ENCODE assay signal across 8 cellular contexts in genomic region chr14:89504602-89505320, GRCh38.
A peak's percentile ranks its signal among the peaks of the same experiment; 100 is the strongest.
DNase-seq lines count a peak whose midpoint lies in the region; ATAC-seq lines count a peak whose summit lies in the region.

No MANE protein-coding gene starts in this region.

- H3K4me3 Mint-ChIP-seq in activated CD8-positive, alpha-beta T cell treated with anti-CD3 and anti-CD28 coated beads, Interleukin-2, amount 10 ng/mL, durations not matched to agents 7 days and 5 days: no peak overlapping the region
- H3K4me3 Mint-ChIP-seq in natural killer cell treated with Interleukin-12 subunit alpha and Interleukin-12 subunit beta and Interleukin-15 and Interleukin-18, amount 100 ng/mL, for 72 hours: peak overlapping the region; percentile 69

- no peaks in the 10 kb centered on the region for H3K27me3 Mint-ChIP-seq in activated CD8-positive, alpha-beta T cell treated with anti-CD3 and anti-CD28 coated beads, Interleukin-2, amount 10 ng/mL, durations not matched to agents 7 days and 5 days (ENCODE audit: low read depth)
- H3K27me3 Mint-ChIP-seq in natural killer cell treated with Interleukin-12 subunit alpha and Interleukin-12 subunit beta and Interleukin-15 and Interleukin-18, amount 100 ng/mL, for 72 hours: no peaks in the 10 kb centered on the region

- H3K36me3 Mint-ChIP-seq in activated CD8-positive, alpha-beta T cell treated with anti-CD3 and anti-CD28 coated beads, Interleukin-2, amount 10 ng/mL, durations not matched to agents 7 days and 5 days (ENCODE audit: low read depth): peaks cover 18% of the 10 kb centered on the region
- no peaks in the 10 kb centered on the region for H3K36me3 Mint-ChIP-seq in natural killer cell treated with Interleukin-12 subunit alpha and Interleukin-12 subunit beta and Interleukin-15 and Interleukin-18, amount 100 ng/mL, for 72 hours

- POLR2A ChIA-PET in activated CD8-positive, alpha-beta T cell treated with anti-CD3 and anti-CD28 coated beads, Interleukin-2, amount 10 ng/mL, durations not matched to agents 7 days and 5 days (lab: Charles Lee): no interaction called here

- ATAC-seq in GM18867 (IDR thresholded peaks at IDR 0.05; ENCODE audit: unreplicated experiment) (peak; percentile 60), HG03354 (IDR thresholded peaks at IDR 0.05; ENCODE audit: poor library complexity, severe bottlenecking, unreplicated experiment) (peak; percentile 74)
- peak; percentile 65 for ATAC-seq in activated CD8-positive, alpha-beta T cell treated with anti-CD3 and anti-CD28 coated beads, Interleukin-2, amount 10 ng/mL, durations not matched to agents 7 days and 5 days
- ATAC-seq in natural killer cell treated with Interleukin-12 subunit alpha and Interleukin-12 subunit beta and Interleukin-15 and Interleukin-18, amount 100 ng/mL, for 72 hours: peak; percentile 81 to 87

- peak overlapping the region; percentile 12 for H3K27ac Mint-ChIP-seq in activated CD8-positive, alpha-beta T cell treated with anti-CD3 and anti-CD28 coated beads, Interleukin-2, amount 10 ng/mL, durations not matched to agents 7 days and 5 days
- peak overlapping the region; percentile 28 to 40 for H3K27ac Mint-ChIP-seq in natural killer cell treated with Interleukin-12 subunit alpha and Interleukin-12 subunit beta and Interleukin-15 and Interleukin-18, amount 100 ng/mL, for 72 hours

- DNase-seq in AG08396 (ENCODE audit: low spot score) (peak; percentile 70), NCI-H69 (lab: John Stamatoyannopoulos, UW) (no peak), 8988T (no peak), NCI-H510A treated with DMSO at 0.1 percent for 48 hours (lab: John Stamatoyannopoulos, UW) (no peak)
- DNase-seq in activated CD8-positive, alpha-beta T cell treated with anti-CD3 and anti-CD28 coated beads, Interleukin-2, amount 10 ng/mL, durations not matched to agents 7 days and 5 days: peak; percentile 63
- DNase-seq in natural killer cell treated with Interleukin-12 subunit alpha and Interleukin-12 subunit beta and Interleukin-15 and Interleukin-18, amount 100 ng/mL, for 72 hours (ENCODE audit: low spot score): peak; percentile 65

- H3K4me1 Mint-ChIP-seq in activated CD8-positive, alpha-beta T cell treated with anti-CD3 and anti-CD28 coated beads, Interleukin-2, amount 10 ng/mL, durations not matched to agents 7 days and 5 days (ENCODE audit: low read depth): peaks cover 44% of the 10 kb centered on the region
- peaks cover 56% of the 10 kb centered on the region in 2 donors for H3K4me1 Mint-ChIP-seq in natural killer cell treated with Interleukin-12 subunit alpha and Interleukin-12 subunit beta and Interleukin-15 and Interleukin-18, amount 100 ng/mL, for 72 hours (ENCODE audit: low read depth in 2 of 2)

- CTCF ChIA-PET in activated CD8-positive, alpha-beta T cell treated with anti-CD3 and anti-CD28 coated beads, Interleukin-2, amount 10 ng/mL, durations not matched to agents 7 days and 5 days (lab: Charles Lee): interaction anchor here (0.6 to 0.8 kb wide), 3 partner anchors 12 to 321 kb away, joined by 3 to 4 read pairs (median 3); no protein-coding TSS in a partner anchor

- H3K9me3 Mint-ChIP-seq in activated CD8-positive, alpha-beta T cell treated with anti-CD3 and anti-CD28 coated beads, Interleukin-2, amount 10 ng/mL, durations not matched to agents 7 days and 5 days (ENCODE audit: insufficient read depth): no peaks in the 10 kb centered on the region
- no peaks in the 10 kb centered on the region for H3K9me3 Mint-ChIP-seq in natural killer cell treated with Interleukin-12 subunit alpha and Interleukin-12 subunit beta and Interleukin-15 and Interleukin-18, amount 100 ng/mL, for 72 hours

Comparison
In these comparisons a context has a peak if more than half of its experiments do, and no peak if none do; other contexts are left out.
1. DNase-seq: peak in AG08396 (single experiment), activated CD8-positive, alpha-beta T cell treated with anti-CD3 and anti-CD28 coated beads, Interleukin-2, amount 10 ng/mL, durations not matched to agents 7 days and 5 days (single experiment) and natural killer cell treated with Interleukin-12 subunit alpha and Interleukin-12 subunit beta and Interleukin-15 and Interleukin-18, amount 100 ng/mL, for 72 hours (single experiment); none in NCI-H69 (single experiment), 8988T (single experiment) and NCI-H510A treated with DMSO at 0.1 percent for 48 hours (single experiment).
2. Peak in every context shown above with its lines, with median percentiles within 50 percentile points of each other: ATAC-seq.